In genomic region chr10:32253300-32253699, GRCh38 we compare ENCODE assay signal across 12 cellular contexts.
A peak's percentile ranks its signal among the peaks of the same experiment; 100 is the strongest.
DNase-seq lines count a peak whose midpoint lies in the region; ATAC-seq lines count a peak whose summit lies in the region.
"Had no signal": no experiment of that assay in that cellular context is flagged by ENCODE, and none has a peak within 500 bp of the region (broad histone marks: within the 10 kb centered on the region; RNA-seq: fewer than 3 reads in every experiment).

No MANE protein-coding gene starts in this region.

- H3K4me1 Mint-ChIP-seq in activated T-helper 2 cell treated with anti-CD3 and anti-CD28 coated beads, Interferon-gamma antibody, Interleukin-2, Interleukin-4, amounts not matched to agents 10 μg/mL and 5 μg/mL and 100 μg/mL, durations not matched to agents 14 hours and 24 hours and 36 hours (ENCODE audit: low read depth): peaks cover 30% of the 10 kb centered on the region
- peaks cover 4 to 22% (median 9%) of the 10 kb centered on the region in 7 donors for H3K4me1 Mint-ChIP-seq in naive thymus-derived CD4-positive, alpha-beta T cell

- peaks cover 0 to 5% of the 10 kb centered on the region in 2 donors for H3K4me1 ChIP-seq in naive thymus-derived CD4-positive, alpha-beta T cell (ENCODE audit: control insufficient read depth in 2 of 2, insufficient read depth in 2 of 2, low read length in 2 of 2)

- H3K27ac Mint-ChIP-seq in activated T-helper 2 cell treated with anti-CD3 and anti-CD28 coated beads, Interferon-gamma antibody, Interleukin-2, Interleukin-4, amounts not matched to agents 10 μg/mL and 5 μg/mL and 100 μg/mL, durations not matched to agents 14 hours and 24 hours and 36 hours: peak overlapping the region; percentile 33
- H3K27ac Mint-ChIP-seq in naive thymus-derived CD4-positive, alpha-beta T cell: no peak overlapping the region
- H3K27ac Mint-ChIP-seq: dendritic cell treated with granulocyte-macrophage colony-stimulating factor and Interleukin-4, amounts not matched to agents 40 ng/mL and 50 ng/mL, for 4 days had no signal

- no peak overlapping the region for H3K4me3 Mint-ChIP-seq in activated T-helper 2 cell treated with anti-CD3 and anti-CD28 coated beads, Interferon-gamma antibody, Interleukin-2, Interleukin-4, amounts not matched to agents 10 μg/mL and 5 μg/mL and 100 μg/mL, durations not matched to agents 14 hours and 24 hours and 36 hours (ENCODE audit: low read depth)
- H3K4me3 Mint-ChIP-seq in naive thymus-derived CD4-positive, alpha-beta T cell: no peak overlapping the region
- H3K4me3 Mint-ChIP-seq: dendritic cell treated with granulocyte-macrophage colony-stimulating factor and Interleukin-4, amounts not matched to agents 40 ng/mL and 50 ng/mL, for 4 days had no signal

- no peaks in the 10 kb centered on the region for H3K27me3 ChIP-seq in naive thymus-derived CD4-positive, alpha-beta T cell (ENCODE audit: control insufficient read depth in 2 of 2, insufficient read depth in 2 of 2, low read length in 2 of 2)

- POLR2A ChIA-PET in naive thymus-derived CD4-positive, alpha-beta T cell (lab: Charles Lee): interaction anchor here (0.6 kb wide), 1 partner anchor 15 kb away, joined by 3 read pairs; no protein-coding TSS in a partner anchor

- no peaks in the 10 kb centered on the region for H3K36me3 ChIP-seq in naive thymus-derived CD4-positive, alpha-beta T cell (ENCODE audit: control insufficient read depth in 2 of 3, insufficient read depth in 3 of 3, low read length in 3 of 3)

- H3K27me3 Mint-ChIP-seq in activated T-helper 2 cell treated with anti-CD3 and anti-CD28 coated beads, Interferon-gamma antibody, Interleukin-2, Interleukin-4, amounts not matched to agents 10 μg/mL and 5 μg/mL and 100 μg/mL, durations not matched to agents 14 hours and 24 hours and 36 hours (ENCODE audit: low read depth): no peaks in the 10 kb centered on the region
- H3K27me3 Mint-ChIP-seq in naive thymus-derived CD4-positive, alpha-beta T cell: no peaks in the 10 kb centered on the region
- H3K27me3 Mint-ChIP-seq: dendritic cell treated with granulocyte-macrophage colony-stimulating factor and Interleukin-4, amounts not matched to agents 40 ng/mL and 50 ng/mL, for 4 days had no signal

- no peak overlapping the region for H3K27ac ChIP-seq in naive thymus-derived CD4-positive, alpha-beta T cell (ENCODE audit: low read depth, low read length)

- DNase-seq in SIG-M5 treated with dmso at 0.1 percent for 504 hours (lab: John Stamatoyannopoulos, UW; ENCODE audit: unreplicated experiment) (peak; percentile 28), SIG-M5 (lab: John Stamatoyannopoulos, UW) (no peak), HT-29 (ENCODE audit: low spot score) (peak; percentile 22), NCI-H2171 treated with DMSO at 0.1 percent for 48 hours (lab: John Stamatoyannopoulos, UW) (no peak), NCI-H187 treated with DMSO at 0.1 percent for 48 hours (lab: John Stamatoyannopoulos, UW) (no peak)
- DNase-seq in activated T-helper 2 cell treated with anti-CD3 and anti-CD28 coated beads, Interferon-gamma antibody, Interleukin-2, Interleukin-4, amounts not matched to agents 10 μg/mL and 5 μg/mL and 100 μg/mL, durations not matched to agents 14 hours and 24 hours and 36 hours (ENCODE audit: low spot score): no peak
- no peak for DNase-seq in naive thymus-derived CD4-positive, alpha-beta T cell
- DNase-seq: activated effector memory CD4-positive, alpha-beta T cell treated with Interleukin-2 at 50 U/mL for 16 hours; GOT3; NCI-H1105 had no signal

- intact Hi-C loops in activated T-helper 2 cell treated with anti-CD3 and anti-CD28 coated beads, Interferon-gamma antibody, Interleukin-2, Interleukin-4, amounts not matched to agents 10 μg/mL and 5 μg/mL and 100 μg/mL, durations not matched to agents 14 hours and 24 hours and 36 hours (cut with micrococcal nuclease): no loop called here
- intact Hi-C loops in naive thymus-derived CD4-positive, alpha-beta T cell (cut with micrococcal nuclease): loop anchor here in 1 of 2 donors (10.0 kb wide), 1 partner anchor 732 kb away; no protein-coding TSS in a partner anchor

- H3K36me3 Mint-ChIP-seq in activated T-helper 2 cell treated with anti-CD3 and anti-CD28 coated beads, Interferon-gamma antibody, Interleukin-2, Interleukin-4, amounts not matched to agents 10 μg/mL and 5 μg/mL and 100 μg/mL, durations not matched to agents 14 hours and 24 hours and 36 hours (ENCODE audit: low read depth): no peaks in the 10 kb centered on the region
- no peaks in the 10 kb centered on the region for H3K36me3 Mint-ChIP-seq in naive thymus-derived CD4-positive, alpha-beta T cell

- peak; percentile 33 for ATAC-seq in naive thymus-derived CD4-positive, alpha-beta T cell
- ATAC-seq in GM18867 (IDR thresholded peaks at IDR 0.05; ENCODE audit: unreplicated experiment): no peak

- CTCF ChIA-PET in naive thymus-derived CD4-positive, alpha-beta T cell (lab: Charles Lee): interaction anchor here (0.6 to 1.0 kb wide), 3 partner anchors 88 to 245 kb away, joined by 3 to 4 read pairs (median 3); no protein-coding TSS in a partner anchor

- no peaks in the 10 kb centered on the region for H3K9me3 ChIP-seq in naive thymus-derived CD4-positive, alpha-beta T cell (ENCODE audit: control insufficient read depth in 2 of 3, low read length in 3 of 3)

- H3K9me3 Mint-ChIP-seq in activated T-helper 2 cell treated with anti-CD3 and anti-CD28 coated beads, Interferon-gamma antibody, Interleukin-2, Interleukin-4, amounts not matched to agents 10 μg/mL and 5 μg/mL and 100 μg/mL, durations not matched to agents 14 hours and 24 hours and 36 hours: no peaks in the 10 kb centered on the region
- no peaks in the 10 kb centered on the region for H3K9me3 Mint-ChIP-seq in naive thymus-derived CD4-positive, alpha-beta T cell

- H3K4me3 ChIP-seq in naive thymus-derived CD4-positive, alpha-beta T cell (ENCODE audit: low read length): no peak overlapping the region

Comparison
In these comparisons a context has a peak if more than half of its experiments do, and no peak if none do; other contexts are left out.
1. DNase-seq: peak in SIG-M5 treated with dmso at 0.1 percent for 504 hours (single experiment) and HT-29 (single experiment); none in SIG-M5 (single experiment), activated T-helper 2 cell treated with anti-CD3 and anti-CD28 coated beads, Interferon-gamma antibody, Interleukin-2, Interleukin-4, amounts not matched to agents 10 μg/mL and 5 μg/mL and 100 μg/mL, durations not matched to agents 14 hours and 24 hours and 36 hours (single experiment), naive thymus-derived CD4-positive, alpha-beta T cell (0 of 9), NCI-H2171 treated with DMSO at 0.1 percent for 48 hours (single experiment) and NCI-H187 treated with DMSO at 0.1 percent for 48 hours (single experiment).